In genomic region chr21:42376338-42376982, GRCh38 we compare ENCODE assay signal across 23 cellular contexts. TPM values are rescaled to one million over a fixed set of nuclear protein-coding genes. Genes with fewer than 3 reads are reported as not detected.
DNase-seq lines count a peak whose midpoint lies in the region; ATAC-seq, FAIRE-seq and TF ChIP-seq lines count a peak whose summit lies in the region.
"Had no signal": no experiment of that assay in that cellular context is flagged by ENCODE, and none has a peak within 500 bp of the region (broad histone marks: within the 10 kb centered on the region; RNA-seq: fewer than 3 reads in every experiment).

No MANE protein-coding gene starts in this region.

- H3K27me3 ChIP-seq in mucosa of rectum (ENCODE audit: control insufficient read depth in 2 of 2, insufficient read depth in 2 of 2, low read length in 2 of 2) = peaks cover 0 to 3% of the 10 kb centered on the region in 2 donors
- H3K27me3 ChIP-seq: adrenal gland, ovary, uterus had no signal

- H3K27ac ChIP-seq in mucosa of rectum (ENCODE audit: low read depth in 2 of 2, low read length in 2 of 2) = peak overlapping the region; percentile 82 to 88
- H3K27ac ChIP-seq: adrenal gland, HL-60, ovary, skin epidermis, uterus had no signal

- peaks cover 20% of the 10 kb centered on the region in 2 donors for H3K4me1 ChIP-seq in mucosa of rectum (ENCODE audit: control insufficient read depth in 2 of 2, insufficient read depth in 2 of 2, low read length in 2 of 2)
- H3K4me1 ChIP-seq: adrenal gland, uterus had no signal

- no peak for ATAC-seq in GM21447 (IDR thresholded peaks at IDR 0.05; ENCODE audit: unreplicated experiment)
- ATAC-seq in HG03175 (IDR thresholded peaks at IDR 0.05; ENCODE audit: unreplicated experiment) = no peak
- ATAC-seq in HG03045 (IDR thresholded peaks at IDR 0.05; ENCODE audit: unreplicated experiment) = no peak
- ATAC-seq: activated T-cell treated with anti-CD3 and anti-CD28 coated beads, Interleukin-2, amount 50 U/mL, for 4 hours had no signal

- no peaks in the 10 kb centered on the region for H3K36me3 Mint-ChIP-seq in chondrocyte (ENCODE audit: low read depth)

- no peaks in the 10 kb centered on the region for H3K36me3 ChIP-seq in mucosa of rectum (ENCODE audit: control insufficient read depth in 2 of 2, insufficient read depth in 2 of 2, low read length in 2 of 2)
- H3K36me3 ChIP-seq: adrenal gland, ovary, uterus had no signal

- TF ChIP-seq POLR2A in NB4 (IDR thresholded peaks at IDR 0.05; ENCODE audit: extremely low read depth, insufficient read length) (no peak), GM12891 (IDR thresholded peaks at IDR 0.05; ENCODE audit: low read depth, low read length) (no peak)

- TF ChIP-seq CTCF in GM12865 (IDR thresholded peaks at IDR 0.05; ENCODE audit: insufficient read depth, low read depth, low read length, missing control alignments) = peak; percentile 6
- peak; percentile 43 for TF ChIP-seq CTCF in NB4 (IDR thresholded peaks at IDR 0.05; ENCODE audit: low read depth, low read length)
- TF ChIP-seq CTCF in chondrocyte (IDR thresholded peaks at IDR 0.05) = no peak

- H3K9me3 Mint-ChIP-seq in chondrocyte (ENCODE audit: low read depth) = peaks cover under 1% of the 10 kb centered on the region

- H3K27ac Mint-ChIP-seq in chondrocyte (ENCODE audit: unreplicated experiment) = no peak overlapping the region
- H3K27ac Mint-ChIP-seq: HFFc6; T-helper 1 cell treated with Interleukin-12 subunit alpha and Interleukin-12 subunit beta and Interleukin-4 antibody, amounts not matched to agents 30 μg/mL and 1 μg/mL, for 36 hours had no signal

- no peak for FAIRE-seq in GM12891 (lab: Jason Lieb, UNC)

- peak overlapping the region; percentile 41 to 77 for H3K9ac ChIP-seq in mucosa of rectum (ENCODE audit: low read depth in 1 of 2, low read length in 2 of 2)

- H3K9me3 ChIP-seq in mucosa of rectum (ENCODE audit: control insufficient read depth in 2 of 2, low read length in 2 of 2) = no peaks in the 10 kb centered on the region
- H3K9me3 ChIP-seq: adrenal gland, ovary, uterus had no signal

- H3K27me3 Mint-ChIP-seq in chondrocyte (ENCODE audit: low read depth) = peaks cover 19% of the 10 kb centered on the region

- no peaks in the 10 kb centered on the region for H3K4me1 Mint-ChIP-seq in chondrocyte (ENCODE audit: low read depth)

- DNase-seq in GM12865 (ENCODE audit: low read depth) (no peak), NB4 (ENCODE audit: low read depth) (peak; percentile 54), chondrocyte (ENCODE audit: low spot score) (peak; percentile 82), GM12891 (ENCODE audit: insufficient read length, low spot score) (no peak)
- DNase-seq: activated CD4-positive, alpha-beta T cell treated with anti-CD3 and anti-CD28 coated beads for 48 hours; activated T-cell treated with anti-CD3 and anti-CD28 coated beads, Interleukin-2, amount 50 U/mL, for 4 hours; glutamatergic neuron; HFFc6; midbrain; NCI-H2029; NCI-H524 treated with DMSO at 0.1 percent for 48 hours; ovary; stimulated activated naive CD4-positive, alpha-beta T cell treated with Interleukin-2 at 50 U/mL for 16 hours; uterus had no signal

- no peak overlapping the region for H3K4me3 Mint-ChIP-seq in chondrocyte (ENCODE audit: unreplicated experiment)
- H3K4me3 Mint-ChIP-seq: activated T-cell treated with anti-CD3 and anti-CD28 coated beads, Interleukin-2, amount 50 U/mL, for 4 hours; HFFc6; T-helper 1 cell treated with Interleukin-12 subunit alpha and Interleukin-12 subunit beta and Interleukin-4 antibody, amounts not matched to agents 30 μg/mL and 1 μg/mL, for 36 hours had no signal

- H3K4me3 ChIP-seq in GM12865 (ENCODE audit: low read depth, low read length) (no peak overlapping the region), NB4 (ENCODE audit: low read depth, low read length) (no peak overlapping the region), mucosa of rectum (ENCODE audit: low read length in 2 of 2) (peak overlapping the region; percentile 52 to 62)
- H3K4me3 ChIP-seq: adrenal gland, ovary, skin epidermis, uterus had no signal

TF ChIP-seq in GM12891, 5 proteins besides CTCF, POLR2A, EP300 and RAD21:
- TF ChIP-seq POLR2AphosphoS5 (IDR thresholded peaks at IDR 0.05; ENCODE audit: low read depth, low read length) (no peak), PAX5 (IDR thresholded peaks at IDR 0.05; ENCODE audit: insufficient read depth, low read length, severe bottlenecking) (no peak), SPI1 (IDR thresholded peaks at IDR 0.05; ENCODE audit: low read depth, low read length) (no peak), TAF1 (IDR thresholded peaks at IDR 0.05; ENCODE audit: low read depth, low read length) (no peak), POU2F2 (IDR thresholded peaks at IDR 0.05; ENCODE audit: low read depth, low read length) (no peak)

RNA-seq across cellular contexts. Expression of gene TFF1, which starts 10.1 kb away (rescaled TPM):
- total RNA-seq in chondrocyte = not detected in 3 replicates
- 0.63 TPM for polyA plus RNA-seq in GM12891 (2012; ENCODE audit: low read depth, missing spikeins)
- total RNA-seq: HFFc6, uterus had no signal
- polyA plus RNA-seq: BJ, ovary had no signal

RNA-seq across cellular contexts. Expression of gene TMPRSS3, which starts 19.4 kb away (rescaled TPM):
- 0.22 TPM in 1 of 3 replicates, not detected in the others for total RNA-seq in chondrocyte
- polyA plus RNA-seq in GM12891 (2012; ENCODE audit: low read depth, missing spikeins) = 129 TPM
- total RNA-seq: HFFc6 had no signal
- polyA plus RNA-seq: BJ had no signal

RNA-seq across cellular contexts. Expression of gene TFF2, which starts 25.7 kb away (rescaled TPM):
- not detected in 3 replicates for total RNA-seq in chondrocyte
- not detected for polyA plus RNA-seq in GM12891 (2012; ENCODE audit: low read depth, missing spikeins)
- total RNA-seq: activated T-cell treated with anti-CD3 and anti-CD28 coated beads, Interleukin-2, amount 50 U/mL, for 4 hours; adrenal gland; HFFc6; uterus had no signal
- polyA plus RNA-seq: BJ, ovary had no signal

RNA-seq across cellular contexts. Expression of gene UBASH3A, which starts 27.2 kb away (rescaled TPM):
- not detected in 3 replicates for total RNA-seq in chondrocyte
- 1.1 TPM for polyA plus RNA-seq in GM12891 (2012; ENCODE audit: low read depth, missing spikeins)
- total RNA-seq: HFFc6 had no signal
- polyA plus RNA-seq: BJ had no signal

Comparison
In these comparisons a context has a peak if more than half of its experiments do, and no peak if none do; other contexts are left out.
1. DNase-seq: peak in NB4 (single experiment) and chondrocyte (single experiment); none in GM12865 (single experiment) and GM12891 (single experiment).
2. H3K4me3 ChIP-seq: peak in mucosa of rectum (2 of 2); none in GM12865 (single experiment) and NB4 (single experiment).